ENCODE assay signal across 1 cellular context in the genomic region with DNA sequence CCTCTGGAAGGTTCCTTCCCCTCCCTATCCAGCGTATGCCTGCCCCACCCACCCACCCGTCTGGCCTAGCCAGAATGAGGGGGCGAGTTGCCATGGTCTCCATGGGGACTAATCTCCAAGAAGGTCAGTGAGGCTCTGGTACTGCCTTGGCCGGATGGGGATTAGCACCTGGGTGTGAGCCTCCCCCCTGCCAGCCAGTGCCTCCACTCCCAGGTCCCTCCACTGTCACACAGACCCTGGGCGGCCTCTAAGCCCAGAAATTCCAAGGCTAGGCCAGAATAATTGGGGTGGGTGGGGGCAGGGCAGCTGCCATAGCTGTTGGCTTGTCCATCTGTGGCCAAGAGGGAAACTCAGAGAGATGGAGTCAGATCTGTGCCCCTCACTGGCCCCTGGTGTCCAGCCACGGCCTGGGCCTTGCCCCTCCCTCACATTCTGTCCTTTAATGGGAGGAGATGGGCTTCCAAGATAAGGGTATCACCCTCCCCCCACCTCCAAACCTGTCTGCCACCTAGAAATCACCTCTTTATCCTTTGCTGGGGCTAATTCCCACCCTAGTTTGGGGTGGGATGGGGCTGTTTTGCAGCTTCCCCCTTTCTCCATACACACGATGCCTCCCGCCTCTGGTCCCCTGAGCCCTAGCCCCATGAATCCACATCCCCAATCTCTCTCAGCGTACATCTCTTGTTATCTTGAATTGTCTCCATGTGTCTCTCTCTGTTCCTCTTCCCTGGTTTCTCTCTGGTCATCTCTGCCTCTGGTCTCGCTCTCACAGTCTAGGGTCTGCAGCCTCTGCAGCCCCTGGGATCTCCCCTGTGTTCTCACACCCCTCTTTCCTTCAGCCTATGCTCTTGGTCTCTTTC.
TF ChIP-seq lines count a peak whose summit lies in the region.

No MANE protein-coding gene starts in this region.

TF ChIP-seq in H1, 55 proteins besides CTCF, POLR2A, EP300 and RAD21:
- no peak for TF ChIP-seq POU5F1 (IDR thresholded peaks at IDR 0.05; ENCODE audit: low read depth, low read length)
- no peak for TF ChIP-seq KDM1A (IDR thresholded peaks at IDR 0.05; ENCODE audit: borderline replicate concordance, low read length)
- no peak for TF ChIP-seq CHD1 (IDR thresholded peaks at IDR 0.05; ENCODE audit: low read depth, low read length)
- TF ChIP-seq MAFK (IDR thresholded peaks at IDR 0.05; ENCODE audit: low read depth, low read length) = no peak
- TF ChIP-seq POLR2AphosphoS5 (IDR thresholded peaks at IDR 0.05; ENCODE audit: low read depth, low read length) = no peak
- TF ChIP-seq CREB1 (IDR thresholded peaks at IDR 0.05) = no peak
- no peak for TF ChIP-seq ATF3 (IDR thresholded peaks at IDR 0.05; ENCODE audit: insufficient read depth, low read depth, low read length)
- TF ChIP-seq JUN (IDR thresholded peaks at IDR 0.05; ENCODE audit: low read depth, low read length) = no peak
